Comparison of ENCODE assay signal across 8 cellular contexts in genomic region chr4:185202984-185203379, GRCh38. TPM values are rescaled to one million over a fixed set of nuclear protein-coding genes. Genes with fewer than 3 reads are reported as not detected.
A peak's percentile ranks its signal among the peaks of the same experiment; 100 is the strongest.
DNase-seq lines count a peak whose midpoint lies in the region; ATAC-seq lines count a peak whose summit lies in the region.

No MANE protein-coding gene starts in this region.

- CTCF ChIA-PET in activated CD8-positive, alpha-beta T cell treated with anti-CD3 and anti-CD28 coated beads, Interleukin-2, amount 10 ng/mL, durations not matched to agents 7 days and 5 days (lab: Charles Lee), result no interaction called here

- H3K27ac Mint-ChIP-seq in activated CD8-positive, alpha-beta T cell treated with anti-CD3 and anti-CD28 coated beads, Interleukin-2, amount 10 ng/mL, durations not matched to agents 7 days and 5 days, result peak overlapping the region; percentile 96

- no peaks in the 10 kb centered on the region for H3K27me3 Mint-ChIP-seq in activated CD8-positive, alpha-beta T cell treated with anti-CD3 and anti-CD28 coated beads, Interleukin-2, amount 10 ng/mL, durations not matched to agents 7 days and 5 days (ENCODE audit: low read depth)

- H3K4me3 Mint-ChIP-seq in activated CD8-positive, alpha-beta T cell treated with anti-CD3 and anti-CD28 coated beads, Interleukin-2, amount 10 ng/mL, durations not matched to agents 7 days and 5 days, result peak overlapping the region; percentile 91

- H3K36me3 Mint-ChIP-seq in activated CD8-positive, alpha-beta T cell treated with anti-CD3 and anti-CD28 coated beads, Interleukin-2, amount 10 ng/mL, durations not matched to agents 7 days and 5 days (ENCODE audit: low read depth), result peaks cover 7% of the 10 kb centered on the region

- H3K9me3 ChIP-seq in iPS DF 6.9 (ENCODE audit: control insufficient read depth, insufficient read depth, low read length) (no peaks in the 10 kb centered on the region), stomach smooth muscle (ENCODE audit: control insufficient read depth in 2 of 2, low read length in 2 of 2) (no peaks in the 10 kb centered on the region)

- no peaks in the 10 kb centered on the region for H3K9me3 Mint-ChIP-seq in activated CD8-positive, alpha-beta T cell treated with anti-CD3 and anti-CD28 coated beads, Interleukin-2, amount 10 ng/mL, durations not matched to agents 7 days and 5 days (ENCODE audit: insufficient read depth)

- peak; percentile 24 for DNase-seq in activated CD8-positive, alpha-beta T cell treated with anti-CD3 and anti-CD28 coated beads, Interleukin-2, amount 10 ng/mL, durations not matched to agents 7 days and 5 days
- no peak for DNase-seq in iPS DF 6.9 (ENCODE audit: low read depth, low spot score)
- no peak for DNase-seq in NCI-H146 (lab: John Stamatoyannopoulos, UW)
- no peak for DNase-seq in COLO668 (lab: John Stamatoyannopoulos, UW; ENCODE audit: unreplicated experiment)
- no peak for DNase-seq in DMS153 (lab: John Stamatoyannopoulos, UW)

- H3K4me1 ChIP-seq in iPS DF 6.9 (ENCODE audit: control insufficient read depth, insufficient read depth, low read length) (0 out of 2 replicates have a peak, but pooled peaks cover 2% of the 10 kb centered on the region), stomach smooth muscle (ENCODE audit: control insufficient read depth, insufficient read depth, low read length) (peaks cover 8% of the 10 kb centered on the region)

- H3K27me3 ChIP-seq in iPS DF 6.9 (ENCODE audit: control insufficient read depth, insufficient read depth, low read length) (no peaks in the 10 kb centered on the region), stomach smooth muscle (ENCODE audit: control insufficient read depth in 1 of 2, insufficient read depth in 2 of 2, low read length in 2 of 2) (no peaks in the 10 kb centered on the region)

- no CpG with 5 or more reads among the region's 7 CpGs for WGBS in iPS DF 6.9 (ENCODE audit: insufficient coverage, insufficient read length)

- H3K9ac ChIP-seq in stomach smooth muscle (ENCODE audit: low read length in 2 of 2), result peak overlapping the region; percentile 78 to 81

- ATAC-seq in GM18517 (IDR thresholded peaks at IDR 0.05; ENCODE audit: unreplicated experiment), result peak; percentile 11
- peak; percentile 6 for ATAC-seq in HG02981 (IDR thresholded peaks at IDR 0.05; ENCODE audit: unreplicated experiment)
- ATAC-seq in activated CD8-positive, alpha-beta T cell treated with anti-CD3 and anti-CD28 coated beads, Interleukin-2, amount 10 ng/mL, durations not matched to agents 7 days and 5 days, result peak; percentile 1

- POLR2A ChIA-PET in activated CD8-positive, alpha-beta T cell treated with anti-CD3 and anti-CD28 coated beads, Interleukin-2, amount 10 ng/mL, durations not matched to agents 7 days and 5 days (lab: Charles Lee), result no interaction called here

- H3K36me3 ChIP-seq in iPS DF 6.9 (ENCODE audit: control insufficient read depth, insufficient read depth, low read length) (no peaks in the 10 kb centered on the region), stomach smooth muscle (ENCODE audit: control insufficient read depth in 2 of 2, insufficient read depth in 2 of 2, low read length in 2 of 2) (no peaks in the 10 kb centered on the region)

- no peak overlapping the region for H3K27ac ChIP-seq in iPS DF 6.9 (ENCODE audit: low read length)
- peak overlapping the region; percentile 92 for H3K27ac ChIP-seq in stomach smooth muscle (ENCODE audit: low read length)

- H3K4me3 ChIP-seq in iPS DF 6.9 (ENCODE audit: low read length) (peak overlapping the region; percentile 60; the same call in 1 of the 2 replicates), stomach smooth muscle (ENCODE audit: low read length in 2 of 2) (peak overlapping the region; percentile 65 to 80)

- peaks cover 31% of the 10 kb centered on the region for H3K4me1 Mint-ChIP-seq in activated CD8-positive, alpha-beta T cell treated with anti-CD3 and anti-CD28 coated beads, Interleukin-2, amount 10 ng/mL, durations not matched to agents 7 days and 5 days (ENCODE audit: low read depth)

RNA-seq across cellular contexts. Expression of gene CFAP97, which starts 0.8 kb away (rescaled TPM):
- total RNA-seq in activated CD8-positive, alpha-beta T cell treated with anti-CD3 and anti-CD28 coated beads, Interleukin-2, amount 10 ng/mL, durations not matched to agents 7 days and 5 days, result 10 to 100 TPM; 29.1 to 30.0 TPM

RNA-seq across cellular contexts. Expression of gene SNX25, which starts 6.4 kb away (rescaled TPM):
- total RNA-seq in activated CD8-positive, alpha-beta T cell treated with anti-CD3 and anti-CD28 coated beads, Interleukin-2, amount 10 ng/mL, durations not matched to agents 7 days and 5 days, result 10 to 100 TPM; 16.6 to 16.7 TPM

RNA-seq across cellular contexts. Expression of gene SLC25A4, which starts 59.9 kb away (rescaled TPM):
- total RNA-seq in activated CD8-positive, alpha-beta T cell treated with anti-CD3 and anti-CD28 coated beads, Interleukin-2, amount 10 ng/mL, durations not matched to agents 7 days and 5 days, result 1 to 10 TPM; 3.3 to 4.8 TPM
